ENCODE assay signal across 8 cellular contexts in the genomic region with DNA sequence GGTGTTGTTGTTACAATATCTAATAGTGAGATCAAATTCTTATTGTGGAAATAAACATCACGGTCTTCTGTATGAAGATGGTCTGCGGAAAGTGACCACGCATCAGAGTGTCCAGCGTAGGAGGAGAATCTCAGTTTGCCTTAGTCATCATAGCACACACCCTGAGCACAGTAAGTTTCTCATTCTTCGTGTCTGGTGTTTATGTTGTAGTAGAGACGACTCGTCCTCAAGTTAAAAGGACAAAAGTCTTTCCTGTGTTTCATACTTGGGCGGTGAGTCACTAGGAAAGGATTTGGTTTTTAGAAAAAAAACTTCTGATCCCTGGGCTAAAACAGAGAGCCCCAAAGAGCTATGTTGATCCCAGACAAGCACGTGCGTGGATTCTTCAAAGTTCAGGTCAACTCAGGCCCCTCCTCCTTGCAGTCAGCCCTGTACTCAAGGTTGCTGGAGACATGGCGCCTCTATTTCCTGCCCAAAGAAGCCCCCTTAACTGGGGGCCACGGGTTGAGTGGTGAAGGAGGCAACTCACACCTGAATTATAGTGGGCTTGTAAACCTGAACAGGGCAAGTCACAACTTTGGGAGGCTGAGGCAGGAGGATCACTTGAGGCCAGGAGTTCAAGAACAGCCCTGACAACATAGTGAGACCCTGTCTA.
DNase-seq lines count a peak whose midpoint lies in the region; ATAC-seq and TF ChIP-seq lines count a peak whose summit lies in the region.

No MANE protein-coding gene starts in this region.

- peaks cover 21% of the 10 kb centered on the region for H3K4me1 Mint-ChIP-seq in activated naive CD8-positive, alpha-beta T cell treated with anti-CD3 and anti-CD28 coated beads, Interleukin-2, amount 10 ng/mL, durations not matched to agents 7 days and 5 days
- H3K4me1 Mint-ChIP-seq in activated naive CD8-positive, alpha-beta T cell treated with anti-CD3 and anti-CD28 coated beads for 36 hours, result peaks cover 15% of the 10 kb centered on the region
- H3K4me1 Mint-ChIP-seq in immature natural killer cell, result peaks cover 25 to 27% of the 10 kb centered on the region in 2 donors

- peaks cover 2% of the 10 kb centered on the region for H3K27me3 Mint-ChIP-seq in activated naive CD8-positive, alpha-beta T cell treated with anti-CD3 and anti-CD28 coated beads, Interleukin-2, amount 10 ng/mL, durations not matched to agents 7 days and 5 days
- H3K27me3 Mint-ChIP-seq in activated naive CD8-positive, alpha-beta T cell treated with anti-CD3 and anti-CD28 coated beads for 36 hours, result peaks cover 6% of the 10 kb centered on the region
- H3K27me3 Mint-ChIP-seq in immature natural killer cell (ENCODE audit: low read depth in 3 of 3), result peaks cover 0 to 2% (median 0%) of the 10 kb centered on the region in 3 donors

- no peak for DNase-seq in activated naive CD8-positive, alpha-beta T cell treated with anti-CD3 and anti-CD28 coated beads, Interleukin-2, amount 10 ng/mL, durations not matched to agents 7 days and 5 days
- DNase-seq in activated naive CD8-positive, alpha-beta T cell treated with anti-CD3 and anti-CD28 coated beads for 36 hours, result no peak
- DNase-seq in amniotic epithelial cell (ENCODE audit: low read depth) (peak; percentile 80), immature natural killer cell (no peak), upper lobe of right lung (no peak), RPMI8226 (no peak)

- intact Hi-C loops in upper lobe of right lung (cut with DNase I), result no loop called here

- no peaks in the 10 kb centered on the region for H3K36me3 Mint-ChIP-seq in activated naive CD8-positive, alpha-beta T cell treated with anti-CD3 and anti-CD28 coated beads, Interleukin-2, amount 10 ng/mL, durations not matched to agents 7 days and 5 days
- no peaks in the 10 kb centered on the region for H3K36me3 Mint-ChIP-seq in activated naive CD8-positive, alpha-beta T cell treated with anti-CD3 and anti-CD28 coated beads for 36 hours
- no peaks in the 10 kb centered on the region for H3K36me3 Mint-ChIP-seq in immature natural killer cell

- no peaks in the 10 kb centered on the region for H3K9me3 ChIP-seq in upper lobe of right lung

- peak; percentile 56 for ATAC-seq in activated naive CD8-positive, alpha-beta T cell treated with anti-CD3 and anti-CD28 coated beads, Interleukin-2, amount 10 ng/mL, durations not matched to agents 7 days and 5 days (ENCODE audit: low read depth)
- peak; percentile 62 for ATAC-seq in upper lobe of right lung
- no peak for ATAC-seq in GM19351 (IDR thresholded peaks at IDR 0.05; ENCODE audit: unreplicated experiment)
- ATAC-seq in GM21360 (IDR thresholded peaks at IDR 0.05; ENCODE audit: unreplicated experiment), result no peak

- no peaks in the 10 kb centered on the region for H3K9me3 Mint-ChIP-seq in activated naive CD8-positive, alpha-beta T cell treated with anti-CD3 and anti-CD28 coated beads, Interleukin-2, amount 10 ng/mL, durations not matched to agents 7 days and 5 days
- H3K9me3 Mint-ChIP-seq in activated naive CD8-positive, alpha-beta T cell treated with anti-CD3 and anti-CD28 coated beads for 36 hours, result no peaks in the 10 kb centered on the region
- H3K9me3 Mint-ChIP-seq in immature natural killer cell, result no peaks in the 10 kb centered on the region

- H3K27me3 ChIP-seq in upper lobe of right lung, result no peaks in the 10 kb centered on the region

- peak overlapping the region; percentile 63 for H3K27ac Mint-ChIP-seq in activated naive CD8-positive, alpha-beta T cell treated with anti-CD3 and anti-CD28 coated beads, Interleukin-2, amount 10 ng/mL, durations not matched to agents 7 days and 5 days
- H3K27ac Mint-ChIP-seq in activated naive CD8-positive, alpha-beta T cell treated with anti-CD3 and anti-CD28 coated beads for 36 hours, result no peak overlapping the region
- peak overlapping the region in 1 of 6 donors; percentile 49 for H3K27ac Mint-ChIP-seq in immature natural killer cell

- no peak for TF ChIP-seq CTCF in upper lobe of right lung (IDR thresholded peaks at IDR 0.05)

- H3K4me3 ChIP-seq in upper lobe of right lung, result no peak overlapping the region

- peaks cover 34% of the 10 kb centered on the region for H3K4me1 ChIP-seq in upper lobe of right lung

- no peak overlapping the region for H3K27ac ChIP-seq in upper lobe of right lung

- H3K36me3 ChIP-seq in upper lobe of right lung, result no peaks in the 10 kb centered on the region

- POLR2A ChIA-PET in activated naive CD8-positive, alpha-beta T cell treated with anti-CD3 and anti-CD28 coated beads, Interleukin-2, amount 10 ng/mL, durations not matched to agents 7 days and 5 days (lab: Charles Lee), result no interaction called here

- peak overlapping the region; percentile 37 for H3K4me3 Mint-ChIP-seq in activated naive CD8-positive, alpha-beta T cell treated with anti-CD3 and anti-CD28 coated beads, Interleukin-2, amount 10 ng/mL, durations not matched to agents 7 days and 5 days
- no peak overlapping the region for H3K4me3 Mint-ChIP-seq in activated naive CD8-positive, alpha-beta T cell treated with anti-CD3 and anti-CD28 coated beads for 36 hours
- peak overlapping the region in 3 of 5 donors; percentile 48 to 63 (median 59) for H3K4me3 Mint-ChIP-seq in immature natural killer cell

Comparison
In these comparisons a context has a peak if more than half of its experiments do, and no peak if none do; other contexts are left out.
1. ATAC-seq: peak in activated naive CD8-positive, alpha-beta T cell treated with anti-CD3 and anti-CD28 coated beads, Interleukin-2, amount 10 ng/mL, durations not matched to agents 7 days and 5 days (single experiment) and upper lobe of right lung (single experiment); none in GM19351 (single experiment) and GM21360 (single experiment).